Comparison of ENCODE assay signal across 20 cellular contexts in genomic region chr1:230375149-230375548, GRCh38. TPM values are rescaled to one million over a fixed set of nuclear protein-coding genes. Genes with fewer than 3 reads are reported as not detected.
A peak's percentile ranks its signal among the peaks of the same experiment; 100 is the strongest.
DNase-seq lines count a peak whose midpoint lies in the region; ATAC-seq and TF ChIP-seq lines count a peak whose summit lies in the region.
"Had no signal": no experiment of that assay in that cellular context is flagged by ENCODE, and none has a peak within 500 bp of the region (broad histone marks: within the 10 kb centered on the region; RNA-seq: fewer than 3 reads in every experiment).

No MANE protein-coding gene starts in this region.

- no peaks in the 10 kb centered on the region for H3K27me3 ChIP-seq in right atrium auricular region
- no peaks in the 10 kb centered on the region for H3K27me3 ChIP-seq in dorsolateral prefrontal cortex
- no peaks in the 10 kb centered on the region for H3K27me3 ChIP-seq in neural progenitor cell
- H3K27me3 ChIP-seq: BLaER1, SJSA1 had no signal

- H3K4me3 Mint-ChIP-seq in neural progenitor cell: no peak overlapping the region
- H3K4me3 Mint-ChIP-seq in osteocyte (ENCODE audit: unreplicated experiment): no peak overlapping the region
- H3K4me3 Mint-ChIP-seq: CD4-positive, alpha-beta T cell; GM23338; H9; HFFc6 had no signal

- H3K36me3 ChIP-seq in right atrium auricular region (no peaks in the 10 kb centered on the region), neural progenitor cell (no peaks in the 10 kb centered on the region)
- H3K36me3 ChIP-seq: BLaER1, MG63, SJSA1 had no signal

- H3K9me3 ChIP-seq in right atrium auricular region (peaks cover 0 to 9% of the 10 kb centered on the region in 2 donors), neural progenitor cell (ENCODE audit: low read depth) (no peaks in the 10 kb centered on the region)

- TF ChIP-seq CTCF in right atrium auricular region (IDR thresholded peaks at IDR 0.05): no peak
- no peak for TF ChIP-seq CTCF in dorsolateral prefrontal cortex (IDR thresholded peaks at IDR 0.05 in 54 of 56, conservative IDR thresholded peaks at IDR 0.05 in 2 of 56; ENCODE audit: low read depth in 1 of 56, partially characterized antibody in 56 of 56)
- no peak for TF ChIP-seq CTCF in neural progenitor cell (IDR thresholded peaks at IDR 0.05)
- no peak for TF ChIP-seq CTCF in osteocyte (IDR thresholded peaks at IDR 0.05)

- H3K9me3 Mint-ChIP-seq in neural progenitor cell: peaks cover 14% of the 10 kb centered on the region
- H3K9me3 Mint-ChIP-seq in osteocyte (ENCODE audit: unreplicated experiment): peaks cover 13% of the 10 kb centered on the region

- H3K36me3 Mint-ChIP-seq in neural progenitor cell: peaks cover 10% of the 10 kb centered on the region
- no peaks in the 10 kb centered on the region for H3K36me3 Mint-ChIP-seq in osteocyte (ENCODE audit: unreplicated experiment)

- H3K4me1 Mint-ChIP-seq in neural progenitor cell (peaks cover 9% of the 10 kb centered on the region), osteocyte (ENCODE audit: unreplicated experiment) (no peaks in the 10 kb centered on the region)

- H3K27ac ChIP-seq in right atrium auricular region (peak overlapping the region; percentile 63 to 76), dorsolateral prefrontal cortex (peak overlapping the region in 58 of 59 donors; percentile 45 to 97 (median 88)), neural progenitor cell (peak overlapping the region; percentile 52)
- H3K27ac ChIP-seq: BLaER1, SJSA1 had no signal

- ATAC-seq in Right ventricle myocardium superior (ENCODE audit: poor library complexity) (no peak), HG03571 (IDR thresholded peaks at IDR 0.05; ENCODE audit: unreplicated experiment) (no peak), HG02885 (IDR thresholded peaks at IDR 0.05; ENCODE audit: poor library complexity, unreplicated experiment) (no peak)
- ATAC-seq: GM23338, PC-3 had no signal

- no peaks in the 10 kb centered on the region for H4K20me1 ChIP-seq in neural progenitor cell (ENCODE audit: low read depth)
- H4K20me1 ChIP-seq: BLaER1 had no signal

- H3K27me3 Mint-ChIP-seq in neural progenitor cell (ENCODE audit: insufficient read depth, low read depth) (peaks cover 6% of the 10 kb centered on the region), osteocyte (ENCODE audit: unreplicated experiment) (peaks cover 13% of the 10 kb centered on the region)
- H3K27me3 Mint-ChIP-seq: CD4-positive, alpha-beta T cell had no signal

- H3K4me2 ChIP-seq in neural progenitor cell: peak overlapping the region; percentile 16
- H3K4me2 ChIP-seq: BLaER1, GM23338 had no signal

- peaks cover 0 to 15% of the 10 kb centered on the region in 2 donors for H3K4me1 ChIP-seq in right atrium auricular region
- peaks cover 25% of the 10 kb centered on the region for H3K4me1 ChIP-seq in neural progenitor cell
- H3K4me1 ChIP-seq: BLaER1, SJSA1 had no signal

- no peaks in the 10 kb centered on the region for H3K79me2 ChIP-seq in neural progenitor cell (ENCODE audit: low read depth)

- H2AFZ ChIP-seq in neural progenitor cell (replicated peaks): peak overlapping the region; percentile 44
- H2AFZ ChIP-seq: GM23338 had no signal

- no peak overlapping the region for H3K27ac Mint-ChIP-seq in neural progenitor cell
- H3K27ac Mint-ChIP-seq in osteocyte (ENCODE audit: unreplicated experiment): no peak overlapping the region
- H3K27ac Mint-ChIP-seq: CD4-positive, alpha-beta T cell; HFFc6 had no signal

- DNase-seq in right atrium auricular region (ENCODE audit: low spot score): no peak
- DNase-seq in Right ventricle myocardium superior: no peak
- DNase-seq in dorsolateral prefrontal cortex: no peak
- no peak for DNase-seq in neural progenitor cell (ENCODE audit: low spot score)
- no peak for DNase-seq in osteocyte (ENCODE audit: extremely low spot score, unreplicated experiment)
- DNase-seq: CD4-positive, alpha-beta T cell; H9; HFFc6; IMR-90; KG1; MG63; NCI-H146; NCI-H1930; NCI-H2107; PC-3 had no signal

- no peak overlapping the region for H3K9ac ChIP-seq in neural progenitor cell
- H3K9ac ChIP-seq: BLaER1 had no signal

- H3F3A ChIP-seq in neural progenitor cell (ENCODE audit: low read depth): no peaks in the 10 kb centered on the region

- no peak overlapping the region for H3K4me3 ChIP-seq in right atrium auricular region
- peak overlapping the region in 1 of 59 donors; percentile 24 for H3K4me3 ChIP-seq in dorsolateral prefrontal cortex
- H3K4me3 ChIP-seq in neural progenitor cell: no peak overlapping the region
- H3K4me3 ChIP-seq: BLaER1, GM23338, MG63, SJSA1 had no signal

- intact Hi-C loops in Right ventricle myocardium superior (cut with DNase I) (no loop called here), dorsolateral prefrontal cortex (cut with DNase I) (loop anchor here in 1 of 2 donors (5.0 to 10.0 kb wide), 3 partner anchors 52 to 267 kb away; partner anchors contain the start of genes COG2 and PGBD5)

RNA-seq across cellular contexts. Expression of gene PGBD5, which starts 51.0 kb away (rescaled TPM):
- total RNA-seq in right atrium auricular region (10 to 100 TPM; 13.2 to 18.5 TPM), Right ventricle myocardium superior (12.8 TPM), dorsolateral prefrontal cortex (100 to 1,000 TPM in 40 of 120 experiments, 10 to 100 TPM in 80; 42.3 to 119 (median 92.1) TPM), neural progenitor cell (ENCODE audit: low replicate concordance) (1.2 and 3.6 TPM in 2 replicates), osteocyte (1.0 and 1.1 TPM in 2 replicates)
- total RNA-seq: CD4-positive, alpha-beta T cell had no signal
